In the genomic region with DNA sequence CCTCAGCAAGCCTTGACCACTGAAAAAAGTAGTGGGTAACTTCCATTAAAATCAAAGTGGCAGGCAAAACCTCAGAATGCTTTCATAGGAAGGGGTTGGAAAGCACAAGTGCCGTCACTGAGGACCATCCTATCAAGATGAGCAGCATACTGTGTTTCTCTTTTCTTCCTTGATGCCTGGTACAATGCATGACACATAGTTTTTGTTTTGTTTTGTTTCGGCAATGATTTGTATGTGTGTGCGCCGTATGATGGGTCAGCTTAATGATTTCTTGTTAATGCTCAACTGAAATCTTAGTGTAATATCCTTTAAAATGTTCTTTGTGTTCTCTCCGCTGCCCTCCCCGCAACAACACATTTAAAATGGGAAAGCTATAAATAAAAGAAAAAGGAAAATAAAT, we compare ENCODE assay signal across 25 cellular contexts.
A peak's percentile ranks its signal among the peaks of the same experiment; 100 is the strongest.
DNase-seq lines count a peak whose midpoint lies in the region; ATAC-seq and TF ChIP-seq lines count a peak whose summit lies in the region.
"Had no signal": no experiment of that assay in that cellular context is flagged by ENCODE, and none has a peak within 500 bp of the region (broad histone marks: within the 10 kb centered on the region; RNA-seq: fewer than 3 reads in every experiment).

No MANE protein-coding gene starts in this region.

- TF ChIP-seq CTCF in left ventricle myocardium inferior (IDR thresholded peaks at IDR 0.05; ENCODE audit: borderline replicate concordance), result no peak
- TF ChIP-seq CTCF in prostate gland (IDR thresholded peaks at IDR 0.05), result no peak

- TF ChIP-seq POLR2A in prostate gland (IDR thresholded peaks at IDR 0.05), result no peak

- peak overlapping the region; percentile 38 for H3K27ac ChIP-seq in left ventricle myocardium inferior (replicated peaks)
- H3K27ac ChIP-seq in prostate gland, result peak overlapping the region; percentile 12 to 18
- no peak overlapping the region for H3K27ac ChIP-seq in aorta (ENCODE audit: low read depth in 1 of 2, low read length in 2 of 2)
- H3K27ac ChIP-seq: 22Rv1, BLaER1, brain microvascular endothelial cell had no signal

- H3K4me3 ChIP-seq in left ventricle myocardium inferior (no peak overlapping the region), prostate gland (no peak overlapping the region), aorta (ENCODE audit: low read length in 2 of 2) (no peak overlapping the region)
- H3K4me3 ChIP-seq: BLaER1, K562, mucosa of descending colon, right atrium auricular region had no signal

- DNase-seq in left ventricle myocardium inferior, result no peak
- no peak for DNase-seq in left ventricle myocardium superior
- DNase-seq in fibroblast of gingiva (ENCODE audit: low read depth), result peak; percentile 64
- DNase-seq in prostate gland (ENCODE audit: low spot score), result no peak
- DNase-seq in aorta, result no peak
- no peak for DNase-seq in NOMO-1 (lab: John Stamatoyannopoulos, UW; ENCODE audit: unreplicated experiment in 2 of 2)
- DNase-seq in activated CD8-positive, alpha-beta memory T cell treated with anti-CD3 and anti-CD28 coated beads, Interleukin-2, amount 50 U/mL, for 48 hours, result no peak
- DNase-seq: activated CD4-positive, CD25-positive, alpha-beta regulatory T cell treated with anti-CD3 and anti-CD28 coated beads, Interleukin-2, amount 50 U/mL, for 72 hours; activated naive CD8-positive, alpha-beta T cell treated with anti-CD3 and anti-CD28 coated beads for 36 hours; brain microvascular endothelial cell; Calu3; GDM1; NCI-H187; NCI-H226; NK-92 treated with Interleukin-12 subunit alpha and Interleukin-12 subunit beta, amount 100 ng/mL, for 24 hours; stimulated activated CD4-positive, alpha-beta T cell treated with anti-CD3 and anti-CD28 coated beads, Interleukin-15, amount 100 ng/mL, for 24 hours; trophoblast cell had no signal

- H3K36me3 ChIP-seq in left ventricle myocardium inferior (no peaks in the 10 kb centered on the region), prostate gland (no peaks in the 10 kb centered on the region), aorta (ENCODE audit: control insufficient read depth in 1 of 2, insufficient read depth in 2 of 2, low read length in 1 of 2) (no peaks in the 10 kb centered on the region)
- H3K36me3 ChIP-seq: BLaER1, brain microvascular endothelial cell, right atrium auricular region had no signal

- H3K4me1 ChIP-seq in left ventricle myocardium inferior (peaks cover 31% of the 10 kb centered on the region), prostate gland (replicated peaks) (no peaks in the 10 kb centered on the region), aorta (ENCODE audit: control insufficient read depth in 1 of 2, insufficient read depth in 2 of 2, low read length in 2 of 2) (peaks cover 0 to 3% of the 10 kb centered on the region in 2 donors)
- H3K4me1 ChIP-seq: BLaER1 had no signal

- H3K9me3 ChIP-seq in left ventricle myocardium inferior (replicated peaks) (no peaks in the 10 kb centered on the region), prostate gland (no peaks in the 10 kb centered on the region), aorta (ENCODE audit: control insufficient read depth, low read length) (no peaks in the 10 kb centered on the region)
- H3K9me3 ChIP-seq: mucosa of descending colon, right atrium auricular region had no signal

- intact Hi-C loops in left ventricle myocardium inferior (cut with micrococcal nuclease) (no loop called here), left ventricle myocardium superior (cut with micrococcal nuclease) (no loop called here), prostate gland (cut with DNase I) (no loop called here), aorta (cut with DNase I) (no loop called here)

- WGBS in prostate gland, result 73% methylated on average over 6 of the region's 6 CpGs
- 76 to 77% methylated on average over 6 of the region's 6 CpGs for WGBS in aorta, 2 donors

- no peak for ATAC-seq in left ventricle myocardium superior
- ATAC-seq in aorta (ENCODE audit: low FRiP score), result peak; percentile 23
- no peak for ATAC-seq in HG03159 (IDR thresholded peaks at IDR 0.05; ENCODE audit: unreplicated experiment)
- ATAC-seq: K562; mucosa of descending colon; SK-N-SH treated with all-trans-retinoic acid at 6 μM for 48 hours; stimulated activated effector memory CD8-positive, alpha-beta T cell treated with anti-CD3 and anti-CD28 coated beads, Interleukin-12 subunit alpha, Interleukin-12 subunit beta, amount 100 ng/mL, for 72 hours had no signal

- H3K27me3 ChIP-seq in left ventricle myocardium inferior (ENCODE audit: low read depth) (no peaks in the 10 kb centered on the region), prostate gland (replicated peaks; ENCODE audit: insufficient read depth) (no peaks in the 10 kb centered on the region), aorta (ENCODE audit: control insufficient read depth in 1 of 2, insufficient read depth in 2 of 2, low read length in 1 of 2) (no peaks in the 10 kb centered on the region)
- H3K27me3 ChIP-seq: BLaER1, brain microvascular endothelial cell, right atrium auricular region had no signal

Comparison
In these comparisons a context has a peak if more than half of its experiments do, and no peak if none do; other contexts are left out.
1. H3K27ac ChIP-seq: peak in left ventricle myocardium inferior (single experiment) and prostate gland (2 of 2); none in aorta (0 of 2).